ENCODE assay signal across 8 cellular contexts in genomic region chr4:85474818-85475630, GRCh38. TPM values are rescaled to one million over a fixed set of nuclear protein-coding genes. Genes with fewer than 3 reads are reported as not detected.
DNase-seq lines count a peak whose midpoint lies in the region; ATAC-seq, FAIRE-seq and TF ChIP-seq lines count a peak whose summit lies in the region.

TSS of gene ARHGAP24 (plus strand) at chr4:85475150.

- POLR2A ChIA-PET in A673 (lab: Charles Lee; ENCODE audit: low non-redundant PET): interaction anchor here (0.6 kb wide), 1 partner anchor 75 kb away, joined by 3 read pairs; no protein-coding TSS in a partner anchor

- H3K9me3 ChIP-seq in A673 (ENCODE audit: low read depth, low read length, poor library complexity, severe bottlenecking) (no peaks in the 10 kb centered on the region), esophagus (ENCODE audit: control insufficient read depth in 2 of 2, insufficient read depth in 1 of 2, low read depth in 1 of 2, low read length in 1 of 2) (no peaks in the 10 kb centered on the region), thyroid gland (no peaks in the 10 kb centered on the region)

- peak; percentile 90 for FAIRE-seq in GM18507 (lab: Jason Lieb, UNC)

- whole genome bisulfite sequencing in esophagus, 2 donors: 2% methylated on average over 39 to 41 of the region's 41 CpGs
- WGBS in thyroid gland, 2 donors: 1 to 2% methylated on average over 36 to 38 of the region's 41 CpGs

- no peaks in the 10 kb centered on the region for H3K4me1 ChIP-seq in A673 (ENCODE audit: insufficient read depth, low read length, poor library complexity, severe bottlenecking)
- H3K4me1 ChIP-seq in esophagus (ENCODE audit: control insufficient read depth in 2 of 2, insufficient read depth in 2 of 2, low read length in 1 of 2): no peaks in the 10 kb centered on the region
- H3K4me1 ChIP-seq in thyroid gland: no peaks in the 10 kb centered on the region

- peaks cover 20% of the 10 kb centered on the region for H3K27me3 Mint-ChIP-seq in T-helper 2 cell treated with Interferon-gamma antibody and Interleukin-4, amounts not matched to agents 5 μg/mL and 100 μg/mL, for 36 hours (ENCODE audit: low read depth)

- TF ChIP-seq CTCF in A673 (conservative IDR thresholded peaks at IDR 0.05; ENCODE audit: low read depth, low read length) (peak; percentile 13; the same call in 1 of the 2 replicates), thyroid gland (IDR thresholded peaks at IDR 0.05) (no peak)

- TF ChIP-seq POLR2A in thyroid gland (IDR thresholded peaks at IDR 0.05): peak in 1 of 2 donors; percentile 34

- H3K27ac Mint-ChIP-seq in T-helper 2 cell treated with Interferon-gamma antibody and Interleukin-4, amounts not matched to agents 5 μg/mL and 100 μg/mL, for 36 hours: no peak within 1 kb of the TSS

- H3K36me3 Mint-ChIP-seq in T-helper 2 cell treated with Interferon-gamma antibody and Interleukin-4, amounts not matched to agents 5 μg/mL and 100 μg/mL, for 36 hours (ENCODE audit: low read depth): no peaks in the 10 kb centered on the region

- no peaks in the 10 kb centered on the region for H3K4me1 Mint-ChIP-seq in T-helper 2 cell treated with Interferon-gamma antibody and Interleukin-4, amounts not matched to agents 5 μg/mL and 100 μg/mL, for 36 hours (ENCODE audit: low read depth)

- H3K4me3 Mint-ChIP-seq in T-helper 2 cell treated with Interferon-gamma antibody and Interleukin-4, amounts not matched to agents 5 μg/mL and 100 μg/mL, for 36 hours: no peak within 1 kb of the TSS

- H3K27me3 ChIP-seq in A673 (replicated peaks; ENCODE audit: insufficient read depth, low read depth, low read length, poor library complexity) (no peaks in the 10 kb centered on the region), esophagus (ENCODE audit: control insufficient read depth in 1 of 2, insufficient read depth in 2 of 2, low read length in 2 of 2) (peaks cover 0 to 5% of the 10 kb centered on the region in 2 donors), thyroid gland (no peaks in the 10 kb centered on the region)

- H3K4me3 ChIP-seq in A673 (ENCODE audit: low read depth, low read length, poor library complexity, severe bottlenecking) (peak within 1 kb of the TSS; percentile 60), esophagus (ENCODE audit: low read depth in 1 of 2, low read length in 2 of 2) (peak within 1 kb of the TSS; percentile 50 to 62), thyroid gland (replicated peaks in 1 of 3) (peak within 1 kb of the TSS in 2 of 3 donors; percentile 30 to 56)

- no TSS peak for BruUV-seq in A673 (replicated peaks; lab: Mats Ljungman, UMichigan)

- H3K9me3 Mint-ChIP-seq in T-helper 2 cell treated with Interferon-gamma antibody and Interleukin-4, amounts not matched to agents 5 μg/mL and 100 μg/mL, for 36 hours: no peaks in the 10 kb centered on the region

- DNase-seq in A673 (ENCODE audit: low spot score): peak; percentile 92
- DNase-seq in GM18507 (ENCODE audit: extremely low spot score, insufficient read length, low read depth): peak; percentile 43
- DNase-seq in NCI-H1417 treated with DMSO at 0.1 percent for 48 hours (lab: John Stamatoyannopoulos, UW): peak; percentile 16
- DNase-seq in T-helper 2 cell treated with Interferon-gamma antibody and Interleukin-4, amounts not matched to agents 5 μg/mL and 100 μg/mL, for 36 hours (ENCODE audit: low spot score): peak; percentile 17
- peak; percentile 61 for DNase-seq in midbrain (lab: John Stamatoyannopoulos, UW)
- peak; percentile 88 for DNase-seq in thyroid gland

- intact Hi-C loops in A673 (cut with micrococcal nuclease; ENCODE audit: unreplicated experiment): no loop called here
- intact Hi-C loops in thyroid gland (cut with DNase I): no loop called here

- H3K27ac ChIP-seq in A673 (ENCODE audit: low read depth, low read length, poor library complexity, severe bottlenecking) (peak within 1 kb of the TSS; percentile 47), esophagus (ENCODE audit: low read depth in 2 of 2, low read length in 1 of 2) (peak within 1 kb of the TSS; percentile 74 to 78), thyroid gland (peak within 1 kb of the TSS; percentile 7 to 40 (median 39))

- ATAC-seq in HG02870 (IDR thresholded peaks at IDR 0.05; ENCODE audit: unreplicated experiment): peak; percentile 81

- CTCF ChIA-PET in A673 (lab: Charles Lee): interaction anchor here (0.7 to 1.6 kb wide), 2 partner anchors 106 to 272 kb away, joined by 4 read pairs; no protein-coding TSS in a partner anchor

- H3K36me3 ChIP-seq in A673 (ENCODE audit: insufficient read depth, low read length, poor library complexity, severe bottlenecking) (no peaks in the 10 kb centered on the region), esophagus (ENCODE audit: control insufficient read depth in 2 of 2, insufficient read depth in 2 of 2, low read length in 1 of 2) (no peaks in the 10 kb centered on the region), thyroid gland (no peaks in the 10 kb centered on the region)

RNA-seq across cellular contexts. Expression of gene ARHGAP24, which starts in this region (rescaled TPM):
- total RNA-seq in A673 (2021) (4.4 and 5.8 TPM in 2 replicates), thyroid gland (10 to 100 TPM; 20.8 to 70.3 (median 52.4) TPM)
- 1 to 10 TPM; 2.0 to 2.8 TPM for polyA plus RNA-seq in esophagus

Comparison
In these comparisons a context has a peak if more than half of its experiments do, and no peak if none do; other contexts are left out.
1. Peak in every context shown above with its lines: DNase-seq, ATAC-seq, H3K4me3 ChIP-seq and H3K27ac ChIP-seq.
2. DNase-seq: peak in every context shown above with its lines; median percentile 92 in A673; 88 in thyroid gland; 61 in midbrain; 43 in GM18507; 17 in T-helper 2 cell treated with Interferon-gamma antibody and Interleukin-4, amounts not matched to agents 5 μg/mL and 100 μg/mL, for 36 hours; 16 in NCI-H1417 treated with DMSO at 0.1 percent for 48 hours.